ENCODE assay signal across 19 cellular contexts in the genomic region with DNA sequence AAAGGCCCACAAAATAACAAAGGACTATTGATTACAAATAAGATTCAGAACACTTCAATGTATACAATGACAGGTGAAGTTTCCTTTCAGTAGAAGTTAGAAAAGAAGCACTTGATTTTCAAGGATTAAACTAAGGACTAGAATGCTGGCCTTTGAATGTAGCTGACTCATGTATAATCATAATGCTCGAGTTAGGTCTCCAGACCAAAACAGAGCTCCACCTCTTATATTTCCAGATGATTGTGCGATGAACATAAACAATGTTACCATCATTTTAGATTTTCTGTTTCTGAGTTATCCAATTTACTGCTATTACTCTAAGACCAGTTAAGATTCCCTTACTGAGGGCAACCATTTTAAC. TPM values are rescaled to one million over a fixed set of nuclear protein-coding genes. Genes with fewer than 3 reads are reported as not detected.
DNase-seq lines count a peak whose midpoint lies in the region; ATAC-seq and TF ChIP-seq lines count a peak whose summit lies in the region.
"Had no signal": no experiment of that assay in that cellular context is flagged by ENCODE, and none has a peak within 500 bp of the region (broad histone marks: within the 10 kb centered on the region; RNA-seq: fewer than 3 reads in every experiment).

No MANE protein-coding gene starts in this region.

- H3K36me3 Mint-ChIP-seq in activated naive CD4-positive, alpha-beta T cell treated with anti-CD3 and anti-CD28 coated beads, Interleukin-2, amount 50 U/mL, for 24 hours: peaks cover 11% of the 10 kb centered on the region
- peaks cover 44% of the 10 kb centered on the region for H3K36me3 Mint-ChIP-seq in WTC11
- peaks cover 58% of the 10 kb centered on the region for H3K36me3 Mint-ChIP-seq in stimulated activated effector memory CD8-positive, alpha-beta T cell treated with anti-CD3 and anti-CD28 coated beads, Interleukin-12 subunit alpha, Interleukin-12 subunit beta, amount 100 ng/mL, for 72 hours

- H3K4me3 Mint-ChIP-seq in activated naive CD4-positive, alpha-beta T cell treated with anti-CD3 and anti-CD28 coated beads, Interleukin-2, amount 50 U/mL, for 24 hours: no peak overlapping the region
- no peak overlapping the region for H3K4me3 Mint-ChIP-seq in WTC11
- H3K4me3 Mint-ChIP-seq in stimulated activated effector memory CD8-positive, alpha-beta T cell treated with anti-CD3 and anti-CD28 coated beads, Interleukin-12 subunit alpha, Interleukin-12 subunit beta, amount 100 ng/mL, for 72 hours: no peak overlapping the region
- H3K4me3 Mint-ChIP-seq: neural crest cell had no signal

- H3K4me3 ChIP-seq in fibroblast of villous mesenchyme (ENCODE audit: low read depth, low read length): no peak overlapping the region
- H3K4me3 ChIP-seq: coronary artery, sigmoid colon had no signal

- peaks cover 22% of the 10 kb centered on the region for H3K4me1 Mint-ChIP-seq in activated naive CD4-positive, alpha-beta T cell treated with anti-CD3 and anti-CD28 coated beads, Interleukin-2, amount 50 U/mL, for 24 hours
- H3K4me1 Mint-ChIP-seq in WTC11: peaks cover 7% of the 10 kb centered on the region
- peaks cover 13% of the 10 kb centered on the region for H3K4me1 Mint-ChIP-seq in stimulated activated effector memory CD8-positive, alpha-beta T cell treated with anti-CD3 and anti-CD28 coated beads, Interleukin-12 subunit alpha, Interleukin-12 subunit beta, amount 100 ng/mL, for 72 hours

- H3K27ac Mint-ChIP-seq in activated naive CD4-positive, alpha-beta T cell treated with anti-CD3 and anti-CD28 coated beads, Interleukin-2, amount 50 U/mL, for 24 hours: peak overlapping the region; percentile 23
- peak overlapping the region; percentile 65 for H3K27ac Mint-ChIP-seq in WTC11
- peak overlapping the region; percentile 50 for H3K27ac Mint-ChIP-seq in stimulated activated effector memory CD8-positive, alpha-beta T cell treated with anti-CD3 and anti-CD28 coated beads, Interleukin-12 subunit alpha, Interleukin-12 subunit beta, amount 100 ng/mL, for 72 hours

- CTCF ChIA-PET in WTC11 (lab: Charles Lee): no interaction called here

- no peaks in the 10 kb centered on the region for H3K9me3 Mint-ChIP-seq in activated naive CD4-positive, alpha-beta T cell treated with anti-CD3 and anti-CD28 coated beads, Interleukin-2, amount 50 U/mL, for 24 hours
- no peaks in the 10 kb centered on the region for H3K9me3 Mint-ChIP-seq in WTC11
- H3K9me3 Mint-ChIP-seq in stimulated activated effector memory CD8-positive, alpha-beta T cell treated with anti-CD3 and anti-CD28 coated beads, Interleukin-12 subunit alpha, Interleukin-12 subunit beta, amount 100 ng/mL, for 72 hours: no peaks in the 10 kb centered on the region
- H3K9me3 Mint-ChIP-seq: neural crest cell had no signal

- no peak for TF ChIP-seq CTCF in WTC11 (IDR thresholded peaks at IDR 0.05)
- no peak for TF ChIP-seq CTCF in fibroblast of villous mesenchyme (IDR thresholded peaks at IDR 0.05; ENCODE audit: insufficient read depth, low read depth, low read length)

- H3K27me3 Mint-ChIP-seq in activated naive CD4-positive, alpha-beta T cell treated with anti-CD3 and anti-CD28 coated beads, Interleukin-2, amount 50 U/mL, for 24 hours: no peaks in the 10 kb centered on the region
- H3K27me3 Mint-ChIP-seq in WTC11 (ENCODE audit: low read depth): no peaks in the 10 kb centered on the region

- no peak for ATAC-seq in WTC11
- ATAC-seq in stimulated activated effector memory CD8-positive, alpha-beta T cell treated with anti-CD3 and anti-CD28 coated beads, Interleukin-12 subunit alpha, Interleukin-12 subunit beta, amount 100 ng/mL, for 72 hours: no peak
- ATAC-seq: esophagus mucosa had no signal

- POLR2A ChIA-PET in WTC11 (lab: Charles Lee): no interaction called here

- no peak for DNase-seq in activated naive CD4-positive, alpha-beta T cell (lab: John Stamatoyannopoulos, UW)
- DNase-seq in WTC11 (ENCODE audit: low spot score): no peak
- peak; percentile 38 for DNase-seq in fibroblast of villous mesenchyme (ENCODE audit: low read depth)
- no peak for DNase-seq in stimulated activated effector memory CD8-positive, alpha-beta T cell treated with anti-CD3 and anti-CD28 coated beads, Interleukin-12 subunit alpha, Interleukin-12 subunit beta, amount 100 ng/mL, for 72 hours (ENCODE audit: low spot score in 2 of 2)
- DNase-seq in HuH-7.5 (ENCODE audit: low spot score): no peak
- no peak for DNase-seq in kidney tubule cell (ENCODE audit: low spot score)
- no peak for DNase-seq in activated CD8-positive, alpha-beta memory T cell treated with anti-CD3 and anti-CD28 coated beads, Interleukin-2, amount 50 U/mL, for 48 hours
- DNase-seq: activated CD4-positive, CD25-positive, alpha-beta regulatory T cell; anterior cingulate cortex; mammary epithelial cell; NCI-H2081; NCI-H524 treated with DMSO at 0.1 percent for 48 hours; sigmoid colon; stimulated activated CD4-positive, alpha-beta T cell treated with anti-CD3 and anti-CD28 coated beads, Interleukin-4, amount 100 ng/mL, for 24 hours; trophoblast cell had no signal

TF ChIP-seq in WTC11, 78 proteins besides CTCF, POLR2A, EP300 and RAD21:
- TF ChIP-seq, protein P1, sequence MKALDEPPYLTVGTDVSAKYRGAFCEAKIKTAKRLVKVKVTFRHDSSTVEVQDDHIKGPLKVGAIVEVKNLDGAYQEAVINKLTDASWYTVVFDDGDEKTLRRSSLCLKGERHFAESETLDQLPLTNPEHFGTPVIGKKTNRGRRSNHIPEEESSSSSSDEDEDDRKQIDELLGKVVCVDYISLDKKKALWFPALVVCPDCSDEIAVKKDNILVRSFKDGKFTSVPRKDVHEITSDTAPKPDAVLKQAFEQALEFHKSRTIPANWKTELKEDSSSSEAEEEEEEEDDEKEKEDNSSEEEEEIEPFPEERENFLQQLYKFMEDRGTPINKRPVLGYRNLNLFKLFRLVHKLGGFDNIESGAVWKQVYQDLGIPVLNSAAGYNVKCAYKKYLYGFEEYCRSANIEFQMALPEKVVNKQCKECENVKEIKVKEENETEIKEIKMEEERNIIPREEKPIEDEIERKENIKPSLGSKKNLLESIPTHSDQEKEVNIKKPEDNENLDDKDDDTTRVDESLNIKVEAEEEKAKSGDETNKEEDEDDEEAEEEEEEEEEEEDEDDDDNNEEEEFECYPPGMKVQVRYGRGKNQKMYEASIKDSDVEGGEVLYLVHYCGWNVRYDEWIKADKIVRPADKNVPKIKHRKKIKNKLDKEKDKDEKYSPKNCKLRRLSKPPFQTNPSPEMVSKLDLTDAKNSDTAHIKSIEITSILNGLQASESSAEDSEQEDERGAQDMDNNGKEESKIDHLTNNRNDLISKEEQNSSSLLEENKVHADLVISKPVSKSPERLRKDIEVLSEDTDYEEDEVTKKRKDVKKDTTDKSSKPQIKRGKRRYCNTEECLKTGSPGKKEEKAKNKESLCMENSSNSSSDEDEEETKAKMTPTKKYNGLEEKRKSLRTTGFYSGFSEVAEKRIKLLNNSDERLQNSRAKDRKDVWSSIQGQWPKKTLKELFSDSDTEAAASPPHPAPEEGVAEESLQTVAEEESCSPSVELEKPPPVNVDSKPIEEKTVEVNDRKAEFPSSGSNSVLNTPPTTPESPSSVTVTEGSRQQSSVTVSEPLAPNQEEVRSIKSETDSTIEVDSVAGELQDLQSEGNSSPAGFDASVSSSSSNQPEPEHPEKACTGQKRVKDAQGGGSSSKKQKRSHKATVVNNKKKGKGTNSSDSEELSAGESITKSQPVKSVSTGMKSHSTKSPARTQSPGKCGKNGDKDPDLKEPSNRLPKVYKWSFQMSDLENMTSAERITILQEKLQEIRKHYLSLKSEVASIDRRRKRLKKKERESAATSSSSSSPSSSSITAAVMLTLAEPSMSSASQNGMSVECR (CRISPR knock-in tag; IDR thresholded peaks at IDR 0.05; ENCODE audit: borderline replicate concordance): no peak
- no peak for TF ChIP-seq NFATC4 (CRISPR knock-in tag; IDR thresholded peaks at IDR 0.05)
- no peak for TF ChIP-seq TP53 (CRISPR knock-in tag; IDR thresholded peaks at IDR 0.05)
- no peak for TF ChIP-seq ZBTB21 (CRISPR knock-in tag; IDR thresholded peaks at IDR 0.05; ENCODE audit: borderline replicate concordance)
- TF ChIP-seq NFYB (CRISPR knock-in tag; conservative IDR thresholded peaks at IDR 0.05; ENCODE audit: low read depth): no peak

RNA-seq across cellular contexts. Expression of gene RAPSN, which starts 40.4 kb away (rescaled TPM):
- total RNA-seq in WTC11 (2021) (0.32 to 0.66 TPM (median 0.34 TPM) in 3 replicates), fibroblast of villous mesenchyme (under 0.01 and 0.43 TPM in 2 replicates)
